Comparison of ENCODE assay signal across 17 cellular contexts in the genomic region with DNA sequence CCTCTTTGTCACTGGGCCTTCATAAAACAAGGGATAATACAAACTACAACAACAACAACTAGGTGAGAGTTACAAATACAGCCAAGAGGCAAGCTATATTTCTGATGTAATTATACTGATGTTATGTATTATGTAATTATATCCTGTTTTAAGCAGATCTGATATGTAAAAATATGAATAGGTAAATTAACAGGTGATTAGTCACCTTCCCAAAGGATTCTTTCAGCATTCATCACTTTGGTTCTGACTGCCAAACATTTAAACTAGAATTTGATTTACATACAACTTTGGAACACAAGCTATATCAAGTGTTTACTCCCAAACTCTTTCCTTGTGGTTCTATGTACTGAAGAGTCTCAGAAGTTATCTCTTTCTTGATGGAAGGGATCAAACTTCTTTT. TPM values are rescaled to one million over a fixed set of nuclear protein-coding genes. Genes with fewer than 3 reads are reported as not detected.
DNase-seq lines count a peak whose midpoint lies in the region; ATAC-seq, FAIRE-seq and TF ChIP-seq lines count a peak whose summit lies in the region.
"Had no signal": no experiment of that assay in that cellular context is flagged by ENCODE, and none has a peak within 500 bp of the region (broad histone marks: within the 10 kb centered on the region; RNA-seq: fewer than 3 reads in every experiment).

No MANE protein-coding gene starts in this region.

- H3K27me3 ChIP-seq in breast epithelium (no peaks in the 10 kb centered on the region), bronchial epithelial cell (ENCODE audit: control insufficient read depth, insufficient read depth, low read length) (no peaks in the 10 kb centered on the region), keratinocyte (ENCODE audit: control insufficient read depth, extremely low read depth, insufficient read depth, low read length) (no peaks in the 10 kb centered on the region)
- H3K27me3 ChIP-seq: BLaER1 treated with 17β-estradiol and CSF1 and Interleukin-3, amounts not matched to agents 10 nM and 100 nM had no signal

- no peaks in the 10 kb centered on the region for H4K20me1 ChIP-seq in keratinocyte (ENCODE audit: control insufficient read depth, extremely low read depth, insufficient read depth, low read length)
- H4K20me1 ChIP-seq: BLaER1 treated with 17β-estradiol and CSF1 and Interleukin-3, amounts not matched to agents 10 nM and 100 nM had no signal

- H3K4me3 Mint-ChIP-seq in MCF 10A (ENCODE audit: unreplicated experiment), result no peak overlapping the region
- no peak overlapping the region for H3K4me3 Mint-ChIP-seq in T-helper 17 cell
- H3K4me3 Mint-ChIP-seq in osteocyte (ENCODE audit: unreplicated experiment), result no peak overlapping the region
- H3K4me3 Mint-ChIP-seq: CD4-positive, alpha-beta T cell had no signal

- no peak overlapping the region for H3K27ac ChIP-seq in breast epithelium
- peak overlapping the region; percentile 4 for H3K27ac ChIP-seq in keratinocyte (ENCODE audit: control insufficient read depth, insufficient read depth, low read length)
- H3K27ac ChIP-seq: 22Rv1; BLaER1 treated with 17β-estradiol and CSF1 and Interleukin-3, amounts not matched to agents 10 nM and 100 nM; GM23248 had no signal

- H3K9me3 Mint-ChIP-seq in MCF 10A (ENCODE audit: unreplicated experiment), result no peaks in the 10 kb centered on the region
- no peaks in the 10 kb centered on the region for H3K9me3 Mint-ChIP-seq in osteocyte (ENCODE audit: unreplicated experiment)
- H3K9me3 Mint-ChIP-seq: CD4-positive, alpha-beta T cell had no signal

- FAIRE-seq in bronchial epithelial cell (lab: Jason Lieb, UNC) (no peak), keratinocyte (lab: Jason Lieb, UNC) (no peak)
- FAIRE-seq: G401.6, H54, HepG2, HTR-8/SVneo had no signal

- H3K4me1 ChIP-seq in breast epithelium (no peaks in the 10 kb centered on the region), keratinocyte (ENCODE audit: control insufficient read depth, extremely low read depth, insufficient read depth, low read length) (peaks cover 12% of the 10 kb centered on the region)
- H3K4me1 ChIP-seq: BLaER1 treated with 17β-estradiol and CSF1 and Interleukin-3, amounts not matched to agents 10 nM and 100 nM had no signal

- peak; percentile 2 for DNase-seq in MCF 10A (ENCODE audit: unreplicated experiment)
- no peak for DNase-seq in breast epithelium (ENCODE audit: low spot score in 2 of 2)
- peak; percentile 82 for DNase-seq in bronchial epithelial cell (ENCODE audit: low read depth)
- peak; percentile 17 for DNase-seq in keratinocyte (ENCODE audit: low read depth, low spot score)
- no peak for DNase-seq in T-helper 17 cell
- DNase-seq in osteocyte (ENCODE audit: extremely low spot score, unreplicated experiment), result no peak
- DNase-seq: CD4-positive, alpha-beta T cell; DMS79; GM23248 had no signal

- BruUV-seq in MCF 10A (replicated peaks; lab: Mats Ljungman, UMichigan), result no TSS peak

- H3K9ac ChIP-seq in keratinocyte (ENCODE audit: control insufficient read depth, extremely low read depth, insufficient read depth, low read length), result no peak overlapping the region
- H3K9ac ChIP-seq: BLaER1 treated with 17β-estradiol and CSF1 and Interleukin-3, amounts not matched to agents 10 nM and 100 nM; GM23248 had no signal

- peak overlapping the region; percentile 31 for H3K4me2 ChIP-seq in keratinocyte (ENCODE audit: control insufficient read depth, extremely low read depth, insufficient read depth, low read depth, low read length)
- H3K4me2 ChIP-seq: BLaER1 treated with 17β-estradiol and CSF1 and Interleukin-3, amounts not matched to agents 10 nM and 100 nM had no signal

- ATAC-seq in HG02610 (IDR thresholded peaks at IDR 0.05; ENCODE audit: unreplicated experiment) (no peak), T-helper 17 cell (no peak)
- ATAC-seq: HCT116, HepG2 had no signal

- H3K79me2 ChIP-seq in keratinocyte (ENCODE audit: control insufficient read depth, insufficient read depth, low read length), result no peaks in the 10 kb centered on the region

- TF ChIP-seq CTCF in MCF 10A (IDR thresholded peaks at IDR 0.05; ENCODE audit: unreplicated experiment), result no peak
- TF ChIP-seq CTCF in breast epithelium (IDR thresholded peaks at IDR 0.05), result no peak
- TF ChIP-seq CTCF in bronchial epithelial cell (IDR thresholded peaks at IDR 0.05; ENCODE audit: insufficient read depth, low read length, severe bottlenecking), result no peak
- no peak for TF ChIP-seq CTCF in keratinocyte (optimal IDR thresholded peaks at IDR 0.05 in 1 of 3, IDR thresholded peaks at IDR 0.05 in 1 of 3, conservative IDR thresholded peaks at IDR 0.05 in 1 of 3; ENCODE audit: extremely low read depth in 1 of 3, insufficient read depth in 2 of 3, low read length in 3 of 3)
- TF ChIP-seq CTCF in osteocyte (IDR thresholded peaks at IDR 0.05), result no peak

- H3K4me3 ChIP-seq in breast epithelium (no peak overlapping the region), bronchial epithelial cell (ENCODE audit: low read depth, low read length) (no peak overlapping the region), keratinocyte (ENCODE audit: control insufficient read depth in 2 of 3, extremely low read depth in 1 of 3, insufficient read depth in 2 of 3, low read depth in 1 of 3, low read length in 3 of 3) (no peak overlapping the region)
- H3K4me3 ChIP-seq: BLaER1 treated with 17β-estradiol and CSF1 and Interleukin-3, amounts not matched to agents 10 nM and 100 nM; GM23248 had no signal

- H3K9me1 ChIP-seq in keratinocyte (ENCODE audit: control insufficient read depth, extremely low read depth, insufficient read depth, low read length), result no peaks in the 10 kb centered on the region

- H3K27me3 Mint-ChIP-seq in MCF 10A (ENCODE audit: insufficient read depth, unreplicated experiment), result no peaks in the 10 kb centered on the region
- H3K27me3 Mint-ChIP-seq in T-helper 17 cell, result peaks cover 26% of the 10 kb centered on the region
- H3K27me3 Mint-ChIP-seq in osteocyte (ENCODE audit: unreplicated experiment), result no peaks in the 10 kb centered on the region

- H3K36me3 Mint-ChIP-seq in MCF 10A (ENCODE audit: insufficient read depth, unreplicated experiment) (no peaks in the 10 kb centered on the region), T-helper 17 cell (ENCODE audit: low read depth) (peaks cover 2% of the 10 kb centered on the region), osteocyte (ENCODE audit: unreplicated experiment) (no peaks in the 10 kb centered on the region)

- H3K36me3 ChIP-seq in breast epithelium, result no peaks in the 10 kb centered on the region
- H3K36me3 ChIP-seq in bronchial epithelial cell (ENCODE audit: control insufficient read depth, insufficient read depth, low read length), result no peaks in the 10 kb centered on the region
- no peaks in the 10 kb centered on the region for H3K36me3 ChIP-seq in keratinocyte (ENCODE audit: control insufficient read depth in 2 of 2, extremely low read depth in 1 of 2, insufficient read depth in 2 of 2, low read length in 2 of 2)
- H3K36me3 ChIP-seq: BLaER1 treated with 17β-estradiol and CSF1 and Interleukin-3, amounts not matched to agents 10 nM and 100 nM had no signal

- CTCF ChIA-PET in MCF 10A (lab: Yijun Ruan, JAX), result interaction anchor here (0.7 to 1.7 kb wide), 4 partner anchors 85 to 103 kb away, joined by 3 to 4 read pairs (median 4); no protein-coding TSS in a partner anchor

- no peak overlapping the region for H3K27ac Mint-ChIP-seq in MCF 10A (ENCODE audit: low read depth, unreplicated experiment)
- no peak overlapping the region for H3K27ac Mint-ChIP-seq in T-helper 17 cell
- H3K27ac Mint-ChIP-seq in osteocyte (ENCODE audit: unreplicated experiment), result no peak overlapping the region
- H3K27ac Mint-ChIP-seq: CD4-positive, alpha-beta T cell had no signal

- no peak for TF ChIP-seq POLR2A in breast epithelium (IDR thresholded peaks at IDR 0.05)

- intact Hi-C loops in MCF 10A (cut with micrococcal nuclease) (no loop called here), breast epithelium (cut with DNase I; ENCODE audit: low total_unique reads) (no loop called here)

- no peaks in the 10 kb centered on the region for H3K4me1 Mint-ChIP-seq in MCF 10A (ENCODE audit: insufficient read depth, unreplicated experiment)
- no peaks in the 10 kb centered on the region for H3K4me1 Mint-ChIP-seq in T-helper 17 cell
- no peaks in the 10 kb centered on the region for H3K4me1 Mint-ChIP-seq in osteocyte (ENCODE audit: unreplicated experiment)

- H3K9me3 ChIP-seq in breast epithelium, result no peaks in the 10 kb centered on the region
- H3K9me3 ChIP-seq in keratinocyte (ENCODE audit: control insufficient read depth, low read depth, low read length), result no peaks in the 10 kb centered on the region
- H3K9me3 ChIP-seq in T-helper 17 cell (ENCODE audit: control insufficient read depth, low read length, poor library complexity, severe bottlenecking), result no peaks in the 10 kb centered on the region

- POLR2A ChIA-PET in MCF 10A (lab: Yijun Ruan, JAX), result interaction anchor here (0.6 to 0.7 kb wide), 2 partner anchors 111 to 1427 kb away, joined by 3 read pairs; a partner anchor contains a TSS

- no peak overlapping the region for H2AFZ ChIP-seq in keratinocyte (ENCODE audit: control insufficient read depth, low read length)
- H2AFZ ChIP-seq: GM23248 had no signal

- dilution Hi-C loops in keratinocyte (cut with MboI; ENCODE audit: extremely low pct_ligation_motif_present, low sequenced_read_pairs), result no loop called here

RNA-seq across cellular contexts. Expression of a gene that starts 53.7 kb away (rescaled TPM):
- 12.4 and 17.2 TPM in 2 replicates for total RNA-seq in MCF 10A (2022)
- total RNA-seq in breast epithelium, result 10 to 100 TPM in 2 of 3 donors, 1 to 10 TPM in 1; 9.9 to 19.3 (median 17.7) TPM
- 1.3 and 4.2 TPM in 2 replicates for total RNA-seq in bronchial epithelial cell
- 2.5 to 4.5 TPM (median 4.4 TPM) in 3 replicates for polyA plus RNA-seq in keratinocyte
- 4.5 TPM for polyA plus RNA-seq in keratinocyte (2011; ENCODE audit: low read depth)
- polyA plus RNA-seq in keratinocyte (2011; cell fraction: cytosol; rRNA removed), result 3.8 and 6.8 TPM in 2 replicates
- 8.6 and 9.9 TPM in 2 replicates for polyA plus RNA-seq in keratinocyte (2011; cell fraction: nucleus; rRNA removed)
- 3.4 and 4.5 TPM in 2 replicates for polyA plus RNA-seq in keratinocyte (2012; ENCODE audit: low replicate concordance)
- polyA minus RNA-seq in keratinocyte, result 2.7 to 3.5 TPM (median 3.5 TPM) in 3 replicates
- polyA minus RNA-seq in keratinocyte (2011; cell fraction: cytosol; rRNA and poly(A)+ RNA removed), result 3.6 TPM
- 2.8 and 4.4 TPM in 2 replicates for polyA minus RNA-seq in keratinocyte (2011; cell fraction: nucleus; rRNA and poly(A)+ RNA removed)
- total RNA-seq in T-helper 17 cell, result under 1 TPM in 1 of 2 donors, not detected in 1; 0.76 TPM
- total RNA-seq in osteocyte, result 6.7 and 12.4 TPM in 2 replicates
- total RNA-seq: CD4-positive, alpha-beta T cell had no signal

Comparison
In these comparisons a context has a peak if more than half of its experiments do, and no peak if none do; other contexts are left out.
1. DNase-seq: peak in MCF 10A (single experiment), bronchial epithelial cell (single experiment) and keratinocyte (single experiment); none in breast epithelium (0 of 2), T-helper 17 cell (0 of 3) and osteocyte (single experiment).